ENCODE assay signal across 8 cellular contexts in genomic region chr10:27241640-27242472, GRCh38.
A peak's percentile ranks its signal among the peaks of the same experiment; 100 is the strongest.
DNase-seq lines count a peak whose midpoint lies in the region; ATAC-seq, FAIRE-seq and TF ChIP-seq lines count a peak whose summit lies in the region.

No MANE protein-coding gene starts in this region.

- peak; percentile 64 for ATAC-seq in GM21390 (IDR thresholded peaks at IDR 0.05; ENCODE audit: unreplicated experiment)

- no peaks in the 10 kb centered on the region for H3K27me3 ChIP-seq in NT2/D1 (ENCODE audit: insufficient read depth, insufficient read length)

- no peaks in the 10 kb centered on the region for H3K4me1 ChIP-seq in NT2/D1 (ENCODE audit: insufficient read depth, insufficient read length)

- H3K4me3 ChIP-seq in NT2/D1 (ENCODE audit: insufficient read length, low read depth), result peak overlapping the region; percentile 88

- no peaks in the 10 kb centered on the region for H3K36me3 ChIP-seq in NT2/D1 (ENCODE audit: insufficient read depth, insufficient read length, low read length)

- DNase-seq in D721Med (ENCODE audit: insufficient read length, low spot score) (peak; percentile 27), HUDEP-2 (lab: John Stamatoyannopoulos, UW; ENCODE audit: unreplicated experiment in 76 of 76) (peak in 75 of 76 experiments; percentile 23 to 90 (median 79)), NT2/D1 (ENCODE audit: low read depth, low spot score) (peak; percentile 96), midbrain (lab: John Stamatoyannopoulos, UW) (peak; percentile 97)
- peak; percentile 42 for DNase-seq in activated CD8-positive, alpha-beta memory T cell treated with anti-CD3 and anti-CD28 coated beads, Interleukin-2, amount 50 U/mL, for 24 hours (ENCODE audit: extremely low read depth)
- peak; percentile 82 for DNase-seq in stimulated activated CD8-positive, alpha-beta memory T cell treated with anti-CD3 and anti-CD28 coated beads, Interleukin-15, amount 100 ng/mL, for 48 hours (ENCODE audit: low read depth in 2 of 2)

- TF ChIP-seq CTCF in D721Med (IDR thresholded peaks at IDR 0.05; ENCODE audit: insufficient read depth, missing control alignments), result peak; percentile 51

- no peaks in the 10 kb centered on the region for H3K9me3 ChIP-seq in NT2/D1 (ENCODE audit: insufficient read depth, low read length)

- FAIRE-seq in D721Med (lab: Jason Lieb, UNC) (no peak), endometrium (lab: Jason Lieb, UNC) (peak; percentile 33)

- H3K9ac ChIP-seq in NT2/D1 (ENCODE audit: insufficient read length, low read depth), result peak overlapping the region; percentile 88

Comparison
In these comparisons a context has a peak if more than half of its experiments do, and no peak if none do; other contexts are left out.
1. Peak in every context shown above with its lines: DNase-seq, ATAC-seq and H3K4me3 ChIP-seq.
2. DNase-seq: peak in every context shown above with its lines; median percentile 97 in midbrain; 96 in NT2/D1; 82 in stimulated activated CD8-positive, alpha-beta memory T cell treated with anti-CD3 and anti-CD28 coated beads, Interleukin-15, amount 100 ng/mL, for 48 hours; 79 in HUDEP-2; 42 in activated CD8-positive, alpha-beta memory T cell treated with anti-CD3 and anti-CD28 coated beads, Interleukin-2, amount 50 U/mL, for 24 hours; 27 in D721Med.